Comparison of ENCODE assay signal across 7 cellular contexts in genomic region chr21:32727728-32728454, GRCh38.
DNase-seq lines count a peak whose midpoint lies in the region; ATAC-seq and TF ChIP-seq lines count a peak whose summit lies in the region.

TSS of gene SYNJ1 (minus strand) at chr21:32728013. CDS start at chr21:32726895, 1,118 bp downstream.

- no peak for TF ChIP-seq CTCF in astrocyte of the cerebellum (IDR thresholded peaks at IDR 0.05; ENCODE audit: low read depth, low read length, missing control alignments)

- peak within 1 kb of the TSS; percentile 96 for H3K4me3 ChIP-seq in astrocyte of the cerebellum (ENCODE audit: low read depth, low read length)

- in situ Hi-C loops in astrocyte of the cerebellum (cut with HindIII; ENCODE audit: low sequenced_read_pairs), result no loop called here

- ATAC-seq in GM18517 (IDR thresholded peaks at IDR 0.05; ENCODE audit: unreplicated experiment), result peak; percentile 84
- ATAC-seq in HG03039 (IDR thresholded peaks at IDR 0.05; ENCODE audit: unreplicated experiment), result peak; percentile 85

- DNase-seq in NCI-H2081 (lab: John Stamatoyannopoulos, UW) (peak; percentile 85 to 87), T-helper 9 cell (peak; percentile 91), astrocyte of the cerebellum (ENCODE audit: low read depth) (peak; percentile 83), hepatic stellate cell (ENCODE audit: low spot score) (peak; percentile 91), retina (peak; percentile 98)

Comparison
In these comparisons a context has a peak if more than half of its experiments do, and no peak if none do; other contexts are left out.
1. Peak in every context shown above with its lines: DNase-seq, ATAC-seq and H3K4me3 ChIP-seq.